Comparison of ENCODE assay signal across 8 cellular contexts in genomic region chr20:17504898-17505663, GRCh38. TPM values are rescaled to one million over a fixed set of nuclear protein-coding genes. Genes with fewer than 3 reads are reported as not detected.
DNase-seq lines count a peak whose midpoint lies in the region; ATAC-seq, FAIRE-seq and TF ChIP-seq lines count a peak whose summit lies in the region.

No MANE protein-coding gene starts in this region.

- H3K27ac ChIP-seq in spleen, result peak overlapping the region in 7 of 8 donors; percentile 40 to 72 (median 55)

- TF ChIP-seq CTCF in bronchial epithelial cell (IDR thresholded peaks at IDR 0.05; ENCODE audit: insufficient read depth, low read length, severe bottlenecking) (peak; percentile 52), spleen (IDR thresholded peaks at IDR 0.05 in 8 of 11, conservative IDR thresholded peaks at IDR 0.05 in 3 of 11) (peak; percentile 37 to 85 (median 71))

- no peak for FAIRE-seq in bronchial epithelial cell (lab: Jason Lieb, UNC)

- TF ChIP-seq POLR2A in spleen (IDR thresholded peaks at IDR 0.05), result no peak

- H3K27me3 ChIP-seq in bronchial epithelial cell (ENCODE audit: control insufficient read depth, insufficient read depth, low read length) (no peaks in the 10 kb centered on the region), spleen (replicated peaks in 1 of 7) (no peaks in the 10 kb centered on the region)

- DNase-seq in NCI-H1436 (lab: John Stamatoyannopoulos, UW) (peak; percentile 54), NCI-H1436 treated with DMSO at 0.1 percent for 48 hours (lab: John Stamatoyannopoulos, UW) (no peak), NCI-H1092 (lab: John Stamatoyannopoulos, UW) (peak; percentile 6), T-helper 9 cell (peak; percentile 27), bronchial epithelial cell (ENCODE audit: low read depth) (peak; percentile 68), inferior parietal cortex (ENCODE audit: extremely low spot score) (peak; percentile 77), spleen (peak; percentile 93)

- no peaks in the 10 kb centered on the region for H3K9me3 ChIP-seq in spleen

- peak; percentile 79 for ATAC-seq in HG02759 (IDR thresholded peaks at IDR 0.05; ENCODE audit: unreplicated experiment)

- intact Hi-C loops in spleen (cut with DNase I; ENCODE audit: low total_unique reads), result loop anchor here (10.0 kb wide), 4 partner anchors 390 to 770 kb away; partner anchors contain the start of genes KAT14 and PET117

- H3K4me1 ChIP-seq in spleen, result peaks cover 0 to 35% (median 16%) of the 10 kb centered on the region in 6 donors

- H3K36me3 ChIP-seq in bronchial epithelial cell (ENCODE audit: control insufficient read depth, insufficient read depth, low read length) (no peaks in the 10 kb centered on the region), spleen (no peaks in the 10 kb centered on the region)

- 0 to 1% (median 0%) methylated on average over 5 to 30 of the region's 30 CpGs for WGBS in spleen, 5 donors

- peak overlapping the region; percentile 29 for H3K4me3 ChIP-seq in bronchial epithelial cell (ENCODE audit: low read depth, low read length)
- H3K4me3 ChIP-seq in spleen, result peak overlapping the region; percentile 50 to 75 (median 54)

RNA-seq across cellular contexts. Expression of gene BFSP1, which starts 26.1 kb away (rescaled TPM):
- 2.9 and 3.6 TPM in 2 replicates for total RNA-seq in bronchial epithelial cell
- total RNA-seq in spleen, result under 1 TPM; 0.13 to 0.86 (median 0.44) TPM
- polyA plus RNA-seq in spleen, result under 1 TPM; 0.35 to 0.48 (median 0.38) TPM
